In genomic region chr9:129344623-129345495, GRCh38 we compare ENCODE assay signal across 1 cellular context.
TF ChIP-seq lines count a peak whose summit lies in the region.

No MANE protein-coding gene starts in this region.

TF ChIP-seq in HepG2, 621 proteins besides CTCF, POLR2A, EP300 and RAD21 (continued from another document):
- TF ChIP-seq ZBTB43 (CRISPR knock-in tag; conservative IDR thresholded peaks at IDR 0.05) (peak; percentile 86; the same call in 1 of the 2 replicates), NRL (CRISPR knock-in tag; IDR thresholded peaks at IDR 0.05; ENCODE audit: borderline replicate concordance) (no peak), ZNF101 (CRISPR knock-in tag; IDR thresholded peaks at IDR 0.05; ENCODE audit: borderline replicate concordance, low read depth) (no peak), SRF (IDR thresholded peaks at IDR 0.05; ENCODE audit: low read depth, low read length) (no peak), CEBPB (IDR thresholded peaks at IDR 0.05; ENCODE audit: borderline replicate concordance, low read depth, low read length) (peak; percentile 94), RBM39 (IDR thresholded peaks at IDR 0.05; ENCODE audit: low read depth, low read length, poor library complexity, severe bottlenecking) (no peak), ZNF10 (CRISPR knock-in tag; IDR thresholded peaks at IDR 0.05; ENCODE audit: borderline replicate concordance, low read depth) (no peak), CHD4 (IDR thresholded peaks at IDR 0.05; ENCODE audit: borderline replicate concordance, low read length) (0 out of 2 replicates have a peak, but pooled peaks have one; percentile 7), ZNF687 (CRISPR knock-in tag; IDR thresholded peaks at IDR 0.05) (no peak), KIAA2018 (CRISPR knock-in tag; IDR thresholded peaks at IDR 0.05; ENCODE audit: borderline replicate concordance) (no peak), ZNF883 (CRISPR knock-in tag; IDR thresholded peaks at IDR 0.05; ENCODE audit: not compliant biosample characterization) (no peak), CBX1 (IDR thresholded peaks at IDR 0.05; ENCODE audit: low read depth) (no peak), GPN1 (CRISPR knock-in tag; IDR thresholded peaks at IDR 0.05; ENCODE audit: borderline replicate concordance) (no peak), KLF13 (CRISPR knock-in tag; IDR thresholded peaks at IDR 0.05) (no peak), POLR2G (IDR thresholded peaks at IDR 0.05; ENCODE audit: low read depth, low read length) (no peak), ZNF577 (CRISPR knock-in tag; IDR thresholded peaks at IDR 0.05; ENCODE audit: borderline replicate concordance, low read depth) (no peak), XBP1 (CRISPR knock-in tag; IDR thresholded peaks at IDR 0.05) (no peak), ERF (CRISPR knock-in tag; IDR thresholded peaks at IDR 0.05) (no peak)
